8 cellular contexts compared by ENCODE assay signal in the genomic region with DNA sequence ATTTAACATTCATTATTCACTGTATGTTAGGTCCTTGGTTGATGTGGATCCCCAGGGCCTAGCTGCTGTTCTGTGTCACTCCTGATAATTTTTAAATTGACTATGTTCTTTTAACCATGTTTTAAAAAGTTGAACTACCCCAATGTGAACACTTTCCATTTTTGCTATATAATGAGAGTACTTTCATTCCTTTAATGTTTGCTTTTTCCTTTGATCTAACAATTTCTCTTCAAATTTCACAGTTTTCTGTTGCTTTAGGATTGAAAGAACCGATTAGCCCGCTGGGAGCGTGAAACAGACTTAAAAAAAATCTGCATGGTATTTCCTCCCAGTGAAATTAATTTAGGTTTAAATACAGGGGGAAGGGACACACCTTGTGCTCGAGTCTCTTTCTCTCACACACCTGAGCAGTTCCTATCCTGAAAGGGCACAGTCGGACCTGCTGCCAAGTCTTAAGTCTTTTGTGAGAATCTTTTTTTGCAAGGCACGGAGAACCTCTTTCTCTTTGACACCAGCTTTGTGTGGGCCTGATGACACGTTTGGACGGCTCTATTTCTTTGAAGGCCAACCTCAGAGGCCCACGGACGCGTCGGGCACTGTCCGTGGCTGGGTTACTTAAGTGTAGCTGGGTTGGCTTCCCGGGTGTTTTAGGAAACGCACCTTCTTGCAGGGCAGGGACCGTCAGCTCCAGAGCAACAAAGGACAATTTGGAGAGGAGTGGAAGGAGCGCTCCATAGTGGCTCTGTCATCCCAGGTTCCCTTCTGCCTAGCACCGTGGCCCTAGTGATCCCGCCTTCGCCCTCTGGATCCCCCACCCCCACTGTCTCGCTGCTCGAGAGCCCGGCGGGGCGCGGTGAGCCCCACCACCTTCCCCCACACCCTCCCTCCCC.
DNase-seq lines count a peak whose midpoint lies in the region; ATAC-seq and TF ChIP-seq lines count a peak whose summit lies in the region.

No MANE protein-coding gene starts in this region.

- H3K27me3 Mint-ChIP-seq in effector memory CD8-positive, alpha-beta T cell: peaks cover 0 to 5% of the 10 kb centered on the region in 2 donors
- peaks cover 88% of the 10 kb centered on the region for H3K27me3 Mint-ChIP-seq in nephron (ENCODE audit: low read depth)

- H3K4me3 ChIP-seq in BLaER1 treated with 17β-estradiol and CSF1 and Interleukin-3, amounts not matched to agents 10 nM and 100 nM: peak overlapping the region in 5 of 10 experiments; percentile 79 to 87 (median 82); a peak in 4 of 20 replicates

- DNase-seq in NCI-H1092 (lab: John Stamatoyannopoulos, UW) (peak; percentile 64), CD1c-positive myeloid dendritic cell (ENCODE audit: extremely low spot score) (no peak), NCI-H446 treated with DMSO at 0.1 percent for 48 hours (lab: John Stamatoyannopoulos, UW) (no peak), glomerular visceral epithelial cell (ENCODE audit: extremely low spot score) (no peak)
- DNase-seq in effector memory CD8-positive, alpha-beta T cell: no peak

- peaks cover 44 to 92% (median 63%) of the 10 kb centered on the region in 11 experiments for H3K27me3 ChIP-seq in BLaER1 treated with 17β-estradiol and CSF1 and Interleukin-3, amounts not matched to agents 10 nM and 100 nM

- peaks cover 29 to 40% of the 10 kb centered on the region in 2 donors for H3K4me1 Mint-ChIP-seq in effector memory CD8-positive, alpha-beta T cell (ENCODE audit: low read depth in 2 of 2)
- peaks cover 5% of the 10 kb centered on the region for H3K4me1 Mint-ChIP-seq in nephron

- ATAC-seq in effector memory CD8-positive, alpha-beta T cell (replicated peaks): no peak
- no peak for ATAC-seq in GM21825 (IDR thresholded peaks at IDR 0.05; ENCODE audit: unreplicated experiment)

- peak overlapping the region; percentile 86 to 95 for H3K27ac Mint-ChIP-seq in effector memory CD8-positive, alpha-beta T cell
- H3K27ac Mint-ChIP-seq in nephron: peak overlapping the region in 1 of 3 experiments; percentile 58

- H3K9ac ChIP-seq in BLaER1 treated with 17β-estradiol and CSF1 and Interleukin-3, amounts not matched to agents 10 nM and 100 nM: no peak overlapping the region

- no peaks in the 10 kb centered on the region for H3K9me3 Mint-ChIP-seq in effector memory CD8-positive, alpha-beta T cell
- H3K9me3 Mint-ChIP-seq in nephron: no peaks in the 10 kb centered on the region

- H3K4me2 ChIP-seq in BLaER1 treated with 17β-estradiol and CSF1 and Interleukin-3, amounts not matched to agents 10 nM and 100 nM: peak overlapping the region in 8 of 11 experiments; percentile 17 to 98 (median 96); a peak in 10 of 22 replicates

- H4K20me1 ChIP-seq in BLaER1 treated with 17β-estradiol and CSF1 and Interleukin-3, amounts not matched to agents 10 nM and 100 nM: no peaks in the 10 kb centered on the region

- H3K27ac ChIP-seq in BLaER1 treated with 17β-estradiol and CSF1 and Interleukin-3, amounts not matched to agents 10 nM and 100 nM: no peak overlapping the region

- peaks cover 14 to 29% (median 23%) of the 10 kb centered on the region in 10 experiments for H3K4me1 ChIP-seq in BLaER1 treated with 17β-estradiol and CSF1 and Interleukin-3, amounts not matched to agents 10 nM and 100 nM

- H3K36me3 Mint-ChIP-seq in effector memory CD8-positive, alpha-beta T cell (ENCODE audit: insufficient read depth): peaks cover 15% of the 10 kb centered on the region
- no peaks in the 10 kb centered on the region for H3K36me3 Mint-ChIP-seq in nephron (ENCODE audit: low read depth)

- peak overlapping the region; percentile 83 to 94 for H3K4me3 Mint-ChIP-seq in effector memory CD8-positive, alpha-beta T cell
- H3K4me3 Mint-ChIP-seq in nephron: peak overlapping the region; percentile 77 to 88 (median 84)

- no peak for TF ChIP-seq CTCF in nephron (IDR thresholded peaks at IDR 0.05; ENCODE audit: unreplicated experiment in 3 of 3)

- no peaks in the 10 kb centered on the region for H3K36me3 ChIP-seq in BLaER1 treated with 17β-estradiol and CSF1 and Interleukin-3, amounts not matched to agents 10 nM and 100 nM

- no peaks in the 10 kb centered on the region for H3K9me3 ChIP-seq in BLaER1 treated with 17β-estradiol and CSF1 and Interleukin-3, amounts not matched to agents 10 nM and 100 nM (replicated peaks in 1 of 11)
